In the genomic region with DNA sequence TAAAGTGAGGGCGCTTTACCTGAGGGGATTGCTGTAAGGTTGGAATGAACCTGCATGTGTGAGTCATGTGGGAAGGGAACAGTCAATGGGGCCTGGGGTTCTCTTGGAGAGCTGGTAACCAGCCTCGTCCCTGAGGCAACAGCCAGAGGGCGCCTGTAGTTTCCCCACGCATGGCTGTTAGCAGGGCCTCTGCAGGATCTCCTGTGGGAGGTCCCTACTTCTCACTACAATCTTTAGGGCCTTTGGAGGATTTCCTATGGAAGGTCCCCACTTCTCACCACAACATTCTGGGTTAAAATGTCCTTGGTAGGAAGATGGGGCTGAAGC, we compare ENCODE assay signal across 9 cellular contexts. TPM values are rescaled to one million over a fixed set of nuclear protein-coding genes. Genes with fewer than 3 reads are reported as not detected.
DNase-seq lines count a peak whose midpoint lies in the region; ATAC-seq, FAIRE-seq and TF ChIP-seq lines count a peak whose summit lies in the region.
"Not testable (repeated sequence)": the region's sequence is repeated elsewhere in the genome, so short reads cannot be mapped to it uniquely, and the experiment has no call there.
"Had no signal": no experiment of that assay in that cellular context is flagged by ENCODE, and none has a peak within 500 bp of the region (broad histone marks: within the 10 kb centered on the region; RNA-seq: fewer than 3 reads in every experiment).

No MANE protein-coding gene starts in this region.

- intact Hi-C loops in dendritic cell treated with granulocyte-macrophage colony-stimulating factor and Interleukin-4, amounts not matched to agents 40 ng/mL and 50 ng/mL, for 4 days (cut with micrococcal nuclease), result not testable (repeated sequence)

- H3K4me3 ChIP-seq in A549, result peak overlapping the region; percentile 36; the same call in 2 of the 3 replicates
- H3K4me3 ChIP-seq in MG63, result not testable (repeated sequence)

- H3K36me3 ChIP-seq in MG63, result not testable (repeated sequence)

- peak; percentile 74 to 75 for ATAC-seq in A549
- peak; percentile 5 for ATAC-seq in HG02642 (IDR thresholded peaks at IDR 0.05; ENCODE audit: poor library complexity, unreplicated experiment)
- peak; percentile 11 for ATAC-seq in activated CD8-positive, alpha-beta T cell treated with anti-CD3 and anti-CD28 coated beads, Interleukin-2, amount 10 ng/mL, durations not matched to agents 7 days and 5 days

- H3K9me3 ChIP-seq in A549, MG63: not testable (repeated sequence)

- peak in 1 of 2 experiments; percentile 41 for DNase-seq in A549 (ENCODE audit: low read depth in 1 of 2, low spot score in 1 of 2)
- DNase-seq in GM13976 (ENCODE audit: low spot score); progenitor cell of endocrine pancreas (ENCODE audit: low spot score, unreplicated experiment): not testable (repeated sequence)
- DNase-seq in MG63, result peak; percentile 44
- peak; percentile 45 for DNase-seq in activated CD8-positive, alpha-beta T cell treated with anti-CD3 and anti-CD28 coated beads, Interleukin-2, amount 10 ng/mL, durations not matched to agents 7 days and 5 days
- DNase-seq in immature natural killer cell, result peak in 1 of 3 donors; percentile 13

- H3K27ac Mint-ChIP-seq in activated CD8-positive, alpha-beta T cell treated with anti-CD3 and anti-CD28 coated beads, Interleukin-2, amount 10 ng/mL, durations not matched to agents 7 days and 5 days; dendritic cell treated with granulocyte-macrophage colony-stimulating factor and Interleukin-4, amounts not matched to agents 40 ng/mL and 50 ng/mL, for 4 days; progenitor cell of endocrine pancreas: not testable (repeated sequence)
- peak overlapping the region in 2 of 6 donors; percentile 22 to 68 for H3K27ac Mint-ChIP-seq in immature natural killer cell

- H3K4me2 ChIP-seq in A549, result peak overlapping the region; percentile 64

- not testable (repeated sequence) for H3K27me3 ChIP-seq in MG63

- peaks cover 14% of the 10 kb centered on the region for H3K4me1 Mint-ChIP-seq in activated CD8-positive, alpha-beta T cell treated with anti-CD3 and anti-CD28 coated beads, Interleukin-2, amount 10 ng/mL, durations not matched to agents 7 days and 5 days (ENCODE audit: low read depth)
- not testable (repeated sequence) for H3K4me1 Mint-ChIP-seq in dendritic cell treated with granulocyte-macrophage colony-stimulating factor and Interleukin-4, amounts not matched to agents 40 ng/mL and 50 ng/mL, for 4 days (ENCODE audit: low read depth)
- H3K4me1 Mint-ChIP-seq in immature natural killer cell (peaks cover 10 to 12% of the 10 kb centered on the region in 2 donors), progenitor cell of endocrine pancreas (ENCODE audit: low read depth) (peaks cover 16% of the 10 kb centered on the region)

- TF ChIP-seq RAD21 in A549 (conservative IDR thresholded peaks at IDR 0.05 in 1 of 2, IDR thresholded peaks at IDR 0.05 in 1 of 2), result not testable (repeated sequence)

- H3K27me3 Mint-ChIP-seq in activated CD8-positive, alpha-beta T cell treated with anti-CD3 and anti-CD28 coated beads, Interleukin-2, amount 10 ng/mL, durations not matched to agents 7 days and 5 days (ENCODE audit: low read depth), result peaks cover 19% of the 10 kb centered on the region
- peaks cover 21% of the 10 kb centered on the region for H3K27me3 Mint-ChIP-seq in dendritic cell treated with granulocyte-macrophage colony-stimulating factor and Interleukin-4, amounts not matched to agents 40 ng/mL and 50 ng/mL, for 4 days
- not testable (repeated sequence) for H3K27me3 Mint-ChIP-seq in immature natural killer cell (ENCODE audit: low read depth in 3 of 3); progenitor cell of endocrine pancreas

- TF ChIP-seq CTCF in A549 (IDR thresholded peaks at IDR 0.05) (peak; percentile 16; the same call in 1 of the 3 replicates), GM13976 (IDR thresholded peaks at IDR 0.05; ENCODE audit: borderline replicate concordance, control extremely low read depth, extremely low read depth, insufficient read depth, missing control alignments) (peak; percentile 25), progenitor cell of endocrine pancreas (IDR thresholded peaks at IDR 0.05; ENCODE audit: unreplicated experiment) (peak; percentile 45)

- POLR2A ChIA-PET in A549 (lab: Yijun Ruan, JAX); activated CD8-positive, alpha-beta T cell treated with anti-CD3 and anti-CD28 coated beads, Interleukin-2, amount 10 ng/mL, durations not matched to agents 7 days and 5 days (lab: Charles Lee): not testable (repeated sequence)

- 35% methylated on average over 4 of the region's 4 CpGs for WGBS in A549 (ENCODE audit: missing lambda C conversion rate)

- not testable (repeated sequence) for H3K36me3 Mint-ChIP-seq in activated CD8-positive, alpha-beta T cell treated with anti-CD3 and anti-CD28 coated beads, Interleukin-2, amount 10 ng/mL, durations not matched to agents 7 days and 5 days (ENCODE audit: low read depth); dendritic cell treated with granulocyte-macrophage colony-stimulating factor and Interleukin-4, amounts not matched to agents 40 ng/mL and 50 ng/mL, for 4 days (ENCODE audit: low read depth); immature natural killer cell; progenitor cell of endocrine pancreas (ENCODE audit: insufficient read depth)

- CTCF ChIA-PET in A549 (lab: Yijun Ruan, JAX), result interaction anchor here (1.1 to 1.2 kb wide), 2 partner anchors 11 to 106 kb away, joined by 3 to 5 read pairs; no protein-coding TSS in a partner anchor
- CTCF ChIA-PET in activated CD8-positive, alpha-beta T cell treated with anti-CD3 and anti-CD28 coated beads, Interleukin-2, amount 10 ng/mL, durations not matched to agents 7 days and 5 days (lab: Charles Lee), result interaction anchor here (1.0 kb wide), 1 partner anchor 132 kb away, joined by 4 read pairs; no protein-coding TSS in a partner anchor

- H3K4me1 ChIP-seq in A549, result not testable (repeated sequence)

- not testable (repeated sequence) for FAIRE-seq in A549 (lab: Jason Lieb, UNC)

- not testable (repeated sequence) for H3K27ac ChIP-seq in A549

- TF ChIP-seq EP300 in A549 (IDR thresholded peaks at IDR 0.05), result not testable (repeated sequence)

- H3K9me3 Mint-ChIP-seq in activated CD8-positive, alpha-beta T cell treated with anti-CD3 and anti-CD28 coated beads, Interleukin-2, amount 10 ng/mL, durations not matched to agents 7 days and 5 days (ENCODE audit: insufficient read depth); dendritic cell treated with granulocyte-macrophage colony-stimulating factor and Interleukin-4, amounts not matched to agents 40 ng/mL and 50 ng/mL, for 4 days; immature natural killer cell; progenitor cell of endocrine pancreas (ENCODE audit: low read depth): not testable (repeated sequence)

- in situ Hi-C loops in GM13976 (cut with MboI; ENCODE audit: low sequenced_read_pairs, unreplicated experiment), result loop anchor here (25.0 kb wide), 3 partner anchors 101 to 501 kb away; a partner anchor contains a TSS

- peak overlapping the region; percentile 63 for H3K4me3 Mint-ChIP-seq in activated CD8-positive, alpha-beta T cell treated with anti-CD3 and anti-CD28 coated beads, Interleukin-2, amount 10 ng/mL, durations not matched to agents 7 days and 5 days
- H3K4me3 Mint-ChIP-seq in dendritic cell treated with granulocyte-macrophage colony-stimulating factor and Interleukin-4, amounts not matched to agents 40 ng/mL and 50 ng/mL, for 4 days, result peak overlapping the region; percentile 17
- H3K4me3 Mint-ChIP-seq in immature natural killer cell (peak overlapping the region; percentile 33 to 57 (median 52)), progenitor cell of endocrine pancreas (ENCODE audit: low read depth) (peak overlapping the region; percentile 60)

- TF ChIP-seq POLR2A in A549 (IDR thresholded peaks at IDR 0.05; ENCODE audit: low read length), result not testable (repeated sequence)

RNA-seq across cellular contexts. Expression of a gene that starts 19.5 kb away (rescaled TPM):
- polyA plus RNA-seq in A549 (2011; rRNA removed) (9.9 and 11.5 TPM in 2 replicates), A549 (2017; fragmentation: RNase III; extraction: RNeasy Plus Mini Kit Qiagen cat#74134 plus additional on column Dnase treatment) (2.2 to 3.1 TPM (median 2.5 TPM) in 3 replicates), immature natural killer cell (10 to 100 TPM in 2 of 3 donors, not detected in 1; 14.2 to 26.0 TPM)
- polyA plus RNA-seq in A549 (2012; cell fraction: cytosol; rRNA removed), result 1.7 TPM in 2 replicates
- polyA plus RNA-seq in A549 (2012; cell fraction: nucleus; rRNA removed), result 2.4 and 4.6 TPM in 2 replicates
- polyA minus RNA-seq in A549 (2011; rRNA and poly(A)+ RNA removed), result 76.6 and 84.5 TPM in 2 replicates
- total RNA-seq in MG63 (2014; rRNA removed; shearing (Covaris generic); ENCODE audit: low replicate concordance), result 6.1 and 10.3 TPM in 2 replicates
- total RNA-seq in activated CD8-positive, alpha-beta T cell treated with anti-CD3 and anti-CD28 coated beads, Interleukin-2, amount 10 ng/mL, durations not matched to agents 7 days and 5 days, result 10 to 100 TPM; 87.5 to 95.1 TPM
- 47.7 and 51.5 TPM in 2 replicates for total RNA-seq in progenitor cell of endocrine pancreas

RNA-seq across cellular contexts. Expression of a gene that starts 23.6 kb away (rescaled TPM):
- polyA plus RNA-seq in A549 (2011; rRNA removed) (not detected in 2 replicates), A549 (2017; fragmentation: RNase III; extraction: RNeasy Plus Mini Kit Qiagen cat#74134 plus additional on column Dnase treatment) (not detected in 3 replicates), immature natural killer cell (10 to 100 TPM in 1 of 3 donors, 1 to 10 TPM in 2; 4.2 to 11.3 (median 6.8) TPM)
- not detected in 2 replicates for polyA plus RNA-seq in A549 (2012; cell fraction: cytosol; rRNA removed)
- polyA plus RNA-seq in A549 (2012; cell fraction: nucleus; rRNA removed), result not detected in 2 replicates
- not detected in 2 replicates for polyA minus RNA-seq in A549 (2011; rRNA and poly(A)+ RNA removed)
- total RNA-seq in MG63 (2014; rRNA removed; shearing (Covaris generic); ENCODE audit: low replicate concordance), result not detected in 2 replicates
- 1 to 10 TPM; 4.3 to 4.5 TPM for total RNA-seq in activated CD8-positive, alpha-beta T cell treated with anti-CD3 and anti-CD28 coated beads, Interleukin-2, amount 10 ng/mL, durations not matched to agents 7 days and 5 days
- not detected in 2 replicates for total RNA-seq in progenitor cell of endocrine pancreas
- total RNA-seq: A172 had no signal

Comparison
In these comparisons a context has a peak if more than half of its experiments do, and no peak if none do; other contexts are left out.
1. ATAC-seq: peak in every context shown above with its lines; median percentile 74 in A549; 11 in activated CD8-positive, alpha-beta T cell treated with anti-CD3 and anti-CD28 coated beads, Interleukin-2, amount 10 ng/mL, durations not matched to agents 7 days and 5 days; 5 in HG02642.